ENCODE assay signal across 23 cellular contexts in the genomic region with DNA sequence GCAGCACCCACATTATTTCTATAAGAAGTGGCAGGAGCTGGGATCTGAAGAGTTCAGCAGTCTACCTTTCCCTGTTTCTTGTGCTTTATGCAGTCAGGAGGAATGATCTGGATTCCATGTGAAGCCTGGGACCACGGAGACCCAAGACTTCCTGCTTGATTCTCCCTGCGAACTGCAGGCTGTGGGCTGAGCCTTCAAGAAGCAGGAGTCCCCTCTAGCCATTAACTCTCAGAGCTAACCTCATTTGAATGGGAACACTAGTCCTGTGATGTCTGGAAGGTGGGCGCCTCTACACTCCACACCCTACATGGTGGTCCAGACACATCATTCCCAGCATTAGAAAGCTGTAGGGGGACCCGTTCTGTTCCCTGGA. TPM values are rescaled to one million over a fixed set of nuclear protein-coding genes. Genes with fewer than 3 reads are reported as not detected.
"Had no signal": no experiment of that assay in that cellular context is flagged by ENCODE, and none has a peak within 500 bp of the region (broad histone marks: within the 10 kb centered on the region; RNA-seq: fewer than 3 reads in every experiment).

No MANE protein-coding gene starts in this region.

- H3K27me3 ChIP-seq: MG63 had no signal

- H3K36me3 ChIP-seq: MG63 had no signal

- H3K36me3 Mint-ChIP-seq: activated naive CD8-positive, alpha-beta T cell; brain; WTC11 had no signal

- H3K9me3 ChIP-seq: MG63 had no signal

- H3K27ac ChIP-seq: SK-N-MC had no signal

- H3K9me3 Mint-ChIP-seq: activated naive CD4-positive, alpha-beta T cell treated with anti-CD3 and anti-CD28 coated beads for 36 hours; activated T-cell treated with anti-CD3 and anti-CD28 coated beads, Interleukin-2, amount 50 U/mL, for 24 hours; activated T-helper 1 cell treated with anti-CD3 and anti-CD28 coated beads, Interleukin-12 subunit alpha, Interleukin-12 subunit beta, Interleukin-2, Interleukin-4 antibody, amounts not matched to agents 30 ng/mL and 10 ng/mL and 1 ng/mL, durations not matched to agents 14 hours and 24 hours and 36 hours; brain; T-helper 1 cell treated with Interleukin-12 subunit alpha and Interleukin-12 subunit beta and Interleukin-4 antibody, amounts not matched to agents 30 μg/mL and 1 μg/mL, for 36 hours; WTC11 had no signal

- DNase-seq: activated CD4-positive, alpha-beta T cell treated with anti-CD3 and anti-CD28 coated beads for 48 hours; activated CD4-positive, alpha-beta T cell treated with anti-CD3 and anti-CD28 coated beads, Interleukin-2, amount 50 U/mL, for 4 hours; activated CD4-positive, CD25-positive, alpha-beta regulatory T cell treated with anti-CD3 and anti-CD28 coated beads, Interleukin-2, amount 50 U/mL, for 72 hours; activated CD8-positive, alpha-beta memory T cell treated with anti-CD3 and anti-CD28 coated beads, Interleukin-2, amount 50 U/mL, for 48 hours; activated CD8-positive, alpha-beta T cell treated with anti-CD3 and anti-CD28 coated beads, Interleukin-2, amount 10 ng/mL, durations not matched to agents 7 days and 5 days; activated gamma-delta T cell; activated naive CD4-positive, alpha-beta T cell treated with anti-CD3 and anti-CD28 coated beads for 36 hours; activated T-cell treated with anti-CD3 and anti-CD28 coated beads, Interleukin-2, amount 50 U/mL, for 24 hours; amygdala; MG63; MV-4-11; NCI-H1417 treated with DMSO at 0.1 percent for 48 hours; NCI-H2107; NCI-H2227 treated with DMSO at 0.1 percent for 48 hours had no signal

- H3K4me3 ChIP-seq: MG63, SK-N-MC had no signal

- H3K27me3 Mint-ChIP-seq: activated naive CD8-positive, alpha-beta T cell; activated T-cell treated with anti-CD3 and anti-CD28 coated beads, Interleukin-2, amount 50 U/mL, for 24 hours had no signal

- H3K27ac Mint-ChIP-seq: activated CD8-positive, alpha-beta T cell treated with anti-CD3 and anti-CD28 coated beads, Interleukin-2, amount 10 ng/mL, durations not matched to agents 7 days and 5 days; activated naive CD4-positive, alpha-beta T cell treated with anti-CD3 and anti-CD28 coated beads for 36 hours; activated naive CD8-positive, alpha-beta T cell; activated T-cell treated with anti-CD3 and anti-CD28 coated beads, Interleukin-2, amount 50 U/mL, for 24 hours; activated T-helper 1 cell treated with anti-CD3 and anti-CD28 coated beads, Interleukin-12 subunit alpha, Interleukin-12 subunit beta, Interleukin-2, Interleukin-4 antibody, amounts not matched to agents 30 ng/mL and 10 ng/mL and 1 ng/mL, durations not matched to agents 14 hours and 24 hours and 36 hours; T-helper 1 cell treated with Interleukin-12 subunit alpha and Interleukin-12 subunit beta and Interleukin-4 antibody, amounts not matched to agents 30 μg/mL and 1 μg/mL, for 36 hours; WTC11 had no signal

- H3K4me3 Mint-ChIP-seq: activated CD8-positive, alpha-beta T cell treated with anti-CD3 and anti-CD28 coated beads, Interleukin-2, amount 10 ng/mL, durations not matched to agents 7 days and 5 days; activated naive CD4-positive, alpha-beta T cell treated with anti-CD3 and anti-CD28 coated beads for 36 hours; activated naive CD8-positive, alpha-beta T cell; activated T-cell treated with anti-CD3 and anti-CD28 coated beads, Interleukin-2, amount 50 U/mL, for 24 hours; activated T-helper 1 cell treated with anti-CD3 and anti-CD28 coated beads, Interleukin-12 subunit alpha, Interleukin-12 subunit beta, Interleukin-2, Interleukin-4 antibody, amounts not matched to agents 30 ng/mL and 10 ng/mL and 1 ng/mL, durations not matched to agents 14 hours and 24 hours and 36 hours; brain; T-helper 1 cell treated with Interleukin-12 subunit alpha and Interleukin-12 subunit beta and Interleukin-4 antibody, amounts not matched to agents 30 μg/mL and 1 μg/mL, for 36 hours; WTC11 had no signal

- ATAC-seq: activated CD8-positive, alpha-beta T cell treated with anti-CD3 and anti-CD28 coated beads, Interleukin-2, amount 10 ng/mL, durations not matched to agents 7 days and 5 days; WTC11 had no signal

RNA-seq across cellular contexts. Expression of gene RBP3, which starts 0.9 kb away (rescaled TPM):
- total RNA-seq: activated CD8-positive, alpha-beta T cell treated with anti-CD3 and anti-CD28 coated beads, Interleukin-2, amount 10 ng/mL, durations not matched to agents 7 days and 5 days; activated naive CD4-positive, alpha-beta T cell treated with anti-CD3 and anti-CD28 coated beads for 36 hours; activated T-helper 1 cell treated with anti-CD3 and anti-CD28 coated beads, Interleukin-12 subunit alpha, Interleukin-12 subunit beta, Interleukin-2, Interleukin-4 antibody, amounts not matched to agents 30 ng/mL and 10 ng/mL and 1 ng/mL, durations not matched to agents 14 hours and 24 hours and 36 hours; astrocyte; OCI-LY7; RPMI7951; WTC11 had no signal

RNA-seq across cellular contexts. Expression of gene GDF2, which starts 25.0 kb away (rescaled TPM):
- total RNA-seq: activated CD8-positive, alpha-beta T cell treated with anti-CD3 and anti-CD28 coated beads, Interleukin-2, amount 10 ng/mL, durations not matched to agents 7 days and 5 days; activated naive CD4-positive, alpha-beta T cell treated with anti-CD3 and anti-CD28 coated beads for 36 hours; activated T-helper 1 cell treated with anti-CD3 and anti-CD28 coated beads, Interleukin-12 subunit alpha, Interleukin-12 subunit beta, Interleukin-2, Interleukin-4 antibody, amounts not matched to agents 30 ng/mL and 10 ng/mL and 1 ng/mL, durations not matched to agents 14 hours and 24 hours and 36 hours; astrocyte; OCI-LY7; RPMI7951; WTC11 had no signal

RNA-seq across cellular contexts. Expression of gene ZNF488, which starts 36.8 kb away (rescaled TPM):
- total RNA-seq: activated CD8-positive, alpha-beta T cell treated with anti-CD3 and anti-CD28 coated beads, Interleukin-2, amount 10 ng/mL, durations not matched to agents 7 days and 5 days; activated T-helper 1 cell treated with anti-CD3 and anti-CD28 coated beads, Interleukin-12 subunit alpha, Interleukin-12 subunit beta, Interleukin-2, Interleukin-4 antibody, amounts not matched to agents 30 ng/mL and 10 ng/mL and 1 ng/mL, durations not matched to agents 14 hours and 24 hours and 36 hours had no signal

RNA-seq across cellular contexts. Expression of gene GDF10, which starts 47.3 kb away (rescaled TPM):
- total RNA-seq: activated CD8-positive, alpha-beta T cell treated with anti-CD3 and anti-CD28 coated beads, Interleukin-2, amount 10 ng/mL, durations not matched to agents 7 days and 5 days; OCI-LY7; RPMI7951 had no signal
